Comparison of ENCODE assay signal across 1 cellular context in genomic region chr7:156895024-156895780, GRCh38.
TF ChIP-seq lines count a peak whose summit lies in the region.

No MANE protein-coding gene starts in this region.

TF ChIP-seq in GM12878, 131 proteins besides CTCF, POLR2A, EP300 and RAD21 (continued from another document):
- TF ChIP-seq, protein P1, sequence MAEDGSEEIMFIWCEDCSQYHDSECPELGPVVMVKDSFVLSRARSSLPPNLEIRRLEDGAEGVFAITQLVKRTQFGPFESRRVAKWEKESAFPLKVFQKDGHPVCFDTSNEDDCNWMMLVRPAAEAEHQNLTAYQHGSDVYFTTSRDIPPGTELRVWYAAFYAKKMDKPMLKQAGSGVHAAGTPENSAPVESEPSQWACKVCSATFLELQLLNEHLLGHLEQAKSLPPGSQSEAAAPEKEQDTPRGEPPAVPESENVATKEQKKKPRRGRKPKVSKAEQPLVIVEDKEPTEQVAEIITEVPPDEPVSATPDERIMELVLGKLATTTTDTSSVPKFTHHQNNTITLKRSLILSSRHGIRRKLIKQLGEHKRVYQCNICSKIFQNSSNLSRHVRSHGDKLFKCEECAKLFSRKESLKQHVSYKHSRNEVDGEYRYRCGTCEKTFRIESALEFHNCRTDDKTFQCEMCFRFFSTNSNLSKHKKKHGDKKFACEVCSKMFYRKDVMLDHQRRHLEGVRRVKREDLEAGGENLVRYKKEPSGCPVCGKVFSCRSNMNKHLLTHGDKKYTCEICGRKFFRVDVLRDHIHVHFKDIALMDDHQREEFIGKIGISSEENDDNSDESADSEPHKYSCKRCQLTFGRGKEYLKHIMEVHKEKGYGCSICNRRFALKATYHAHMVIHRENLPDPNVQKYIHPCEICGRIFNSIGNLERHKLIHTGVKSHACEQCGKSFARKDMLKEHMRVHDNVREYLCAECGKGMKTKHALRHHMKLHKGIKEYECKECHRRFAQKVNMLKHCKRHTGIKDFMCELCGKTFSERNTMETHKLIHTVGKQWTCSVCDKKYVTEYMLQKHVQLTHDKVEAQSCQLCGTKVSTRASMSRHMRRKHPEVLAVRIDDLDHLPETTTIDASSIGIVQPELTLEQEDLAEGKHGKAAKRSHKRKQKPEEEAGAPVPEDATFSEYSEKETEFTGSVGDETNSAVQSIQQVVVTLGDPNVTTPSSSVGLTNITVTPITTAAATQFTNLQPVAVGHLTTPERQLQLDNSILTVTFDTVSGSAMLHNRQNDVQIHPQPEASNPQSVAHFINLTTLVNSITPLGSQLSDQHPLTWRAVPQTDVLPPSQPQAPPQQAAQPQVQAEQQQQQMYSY (CRISPR knock-in tag; IDR thresholded peaks at IDR 0.05), result no peak
